9 cellular contexts compared by ENCODE assay signal in the genomic region with DNA sequence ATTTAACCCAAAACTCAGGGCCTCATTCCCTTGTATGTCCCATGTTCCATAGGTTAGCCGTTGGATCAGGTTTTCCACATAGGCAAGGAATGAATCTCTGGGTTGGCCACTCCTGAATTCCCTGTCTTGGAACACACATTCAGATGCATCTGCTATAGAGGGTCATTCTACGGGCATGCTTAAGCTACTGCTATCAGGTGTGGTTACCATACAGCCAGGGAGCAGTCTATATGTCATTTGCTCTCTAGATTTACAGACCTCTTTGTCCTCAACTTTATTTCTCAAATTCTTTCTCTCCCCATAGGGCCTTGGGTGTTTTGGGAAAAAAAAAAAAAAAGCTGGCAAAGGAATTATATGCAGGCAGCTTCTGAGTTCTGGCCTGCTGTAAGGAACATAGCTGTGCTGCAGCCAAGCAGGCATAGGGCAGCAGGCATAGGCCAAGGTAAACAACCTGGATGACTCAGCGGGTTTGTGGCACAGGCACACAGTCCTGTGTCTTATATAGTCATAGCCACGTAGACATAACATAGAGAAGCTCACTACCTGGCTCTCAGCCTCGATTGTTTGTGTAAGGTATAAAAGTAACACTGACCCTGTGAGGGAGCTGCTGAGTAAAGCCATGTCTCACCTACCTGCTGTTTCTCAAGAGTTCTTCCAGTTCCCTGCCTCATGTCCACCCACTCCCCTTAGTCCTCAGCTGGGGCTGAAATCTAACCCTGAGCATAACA.
DNase-seq lines count a peak whose midpoint lies in the region; ATAC-seq, FAIRE-seq and TF ChIP-seq lines count a peak whose summit lies in the region.
"Had no signal": no experiment of that assay in that cellular context is flagged by ENCODE, and none has a peak within 500 bp of the region (broad histone marks: within the 10 kb centered on the region; RNA-seq: fewer than 3 reads in every experiment).

No MANE protein-coding gene starts in this region.

- DNase-seq in Daoy (ENCODE audit: low read depth) (peak; percentile 68), PC-3 (peak; percentile 89), endothelial cell of umbilical vein (ENCODE audit: low read depth, low spot score) (peak; percentile 21), mucosa of gallbladder (ENCODE audit: low spot score) (peak; percentile 69), A673 (ENCODE audit: low spot score) (no peak), AG20443 (ENCODE audit: low spot score) (no peak)
- no peak for DNase-seq in NK-92 treated with Interleukin-12 subunit alpha and Interleukin-12 subunit beta, amount 100 ng/mL, for 24 hours (lab: John Stamatoyannopoulos, UW)
- DNase-seq: activated CD4-positive, alpha-beta T cell treated with anti-CD3 and anti-CD28 coated beads, Interleukin-2, amount 50 U/mL, for 4 hours had no signal

- ATAC-seq in PC-3 (peak; percentile 86), HG03457 (IDR thresholded peaks at IDR 0.05; ENCODE audit: unreplicated experiment) (no peak)

- H3K4me2 ChIP-seq in PC-3 (ENCODE audit: low read length) (no peak overlapping the region), endothelial cell of umbilical vein (ENCODE audit: insufficient read depth, low read length) (no peak overlapping the region)

- H3K27me3 ChIP-seq in PC-3 (ENCODE audit: low read length) = no peaks in the 10 kb centered on the region
- no peaks in the 10 kb centered on the region for H3K27me3 ChIP-seq in endothelial cell of umbilical vein (ENCODE audit: control insufficient read depth in 2 of 2, insufficient read depth in 2 of 2, low read length in 2 of 2)
- no peaks in the 10 kb centered on the region for H3K27me3 ChIP-seq in A673 (replicated peaks; ENCODE audit: insufficient read depth, low read depth, low read length, poor library complexity)

- no peak for TF ChIP-seq POLR2A in endothelial cell of umbilical vein (IDR thresholded peaks at IDR 0.05; ENCODE audit: low read depth, low read length)

- BruUV-seq in PC-3 (replicated peaks; lab: Mats Ljungman, UMichigan) (no TSS peak), endothelial cell of umbilical vein (replicated peaks; lab: Mats Ljungman, UMichigan) (no TSS peak), A673 (replicated peaks; lab: Mats Ljungman, UMichigan) (no TSS peak)

- H3K79me2 ChIP-seq in PC-3 (ENCODE audit: low read length) (no peaks in the 10 kb centered on the region), endothelial cell of umbilical vein (ENCODE audit: control insufficient read depth, insufficient read depth, low read length) (no peaks in the 10 kb centered on the region)

- H3K9me1 ChIP-seq in endothelial cell of umbilical vein (replicated peaks; ENCODE audit: control insufficient read depth, extremely low read depth, insufficient read depth, low read length) = no peaks in the 10 kb centered on the region

- no peak overlapping the region for H3K4me3 ChIP-seq in PC-3 (ENCODE audit: low read length)
- no peak overlapping the region for H3K4me3 ChIP-seq in endothelial cell of umbilical vein (replicated peaks in 1 of 3; ENCODE audit: insufficient read depth in 1 of 3, low read depth in 1 of 3, low read length in 3 of 3)
- no peak overlapping the region for H3K4me3 ChIP-seq in A673 (ENCODE audit: low read depth, low read length, poor library complexity, severe bottlenecking)

- no peak for FAIRE-seq in endothelial cell of umbilical vein (lab: Jason Lieb, UNC)

- TF ChIP-seq CTCF in PC-3 (conservative IDR thresholded peaks at IDR 0.05; ENCODE audit: low read depth, low read length) = no peak
- no peak for TF ChIP-seq CTCF in endothelial cell of umbilical vein (IDR thresholded peaks at IDR 0.05; ENCODE audit: extremely low read depth in 1 of 2, insufficient read depth in 1 of 2, low read depth in 1 of 2, low read length in 2 of 2)
- TF ChIP-seq CTCF in A673 (conservative IDR thresholded peaks at IDR 0.05; ENCODE audit: low read depth, low read length) = no peak

- H3F3A ChIP-seq in PC-3 (ENCODE audit: low read length, unreplicated experiment) = no peaks in the 10 kb centered on the region

- H3K4me1 ChIP-seq in PC-3 (ENCODE audit: insufficient read depth, low read length) = peaks cover 12% of the 10 kb centered on the region
- no peaks in the 10 kb centered on the region for H3K4me1 ChIP-seq in endothelial cell of umbilical vein (ENCODE audit: control insufficient read depth, extremely low read depth, insufficient read depth, low read length)
- no peaks in the 10 kb centered on the region for H3K4me1 ChIP-seq in A673 (ENCODE audit: insufficient read depth, low read length, poor library complexity, severe bottlenecking)

- POLR2A ChIA-PET in PC-3 (lab: Charles Lee; ENCODE audit: unreplicated experiment) = no interaction called here
- POLR2A ChIA-PET in endothelial cell of umbilical vein (lab: Charles Lee) = no interaction called here
- POLR2A ChIA-PET in A673 (lab: Charles Lee; ENCODE audit: low non-redundant PET) = no interaction called here

- CTCF ChIA-PET in PC-3 (lab: Charles Lee) = interaction anchor here (0.5 kb wide), 1 partner anchor 451 kb away, joined by 3 read pairs; no protein-coding TSS in a partner anchor
- CTCF ChIA-PET in endothelial cell of umbilical vein (lab: Charles Lee) = interaction anchor here (1.0 to 1.2 kb wide), 2 partner anchors 36 kb away, joined by 3 to 4 read pairs; no protein-coding TSS in a partner anchor
- CTCF ChIA-PET in A673 (lab: Charles Lee) = no interaction called here

- H3K9me3 ChIP-seq in PC-3 (ENCODE audit: low read length) (no peaks in the 10 kb centered on the region), endothelial cell of umbilical vein (replicated peaks; ENCODE audit: control insufficient read depth, insufficient read depth, low read length) (no peaks in the 10 kb centered on the region), A673 (ENCODE audit: low read depth, low read length, poor library complexity, severe bottlenecking) (no peaks in the 10 kb centered on the region)

- H3K27ac ChIP-seq in PC-3 (ENCODE audit: low read length) = no peak overlapping the region; the same call in 1 of the 2 replicates
- no peak overlapping the region for H3K27ac ChIP-seq in endothelial cell of umbilical vein (ENCODE audit: insufficient read depth, low read depth, low read length)
- no peak overlapping the region for H3K27ac ChIP-seq in A673 (ENCODE audit: low read depth, low read length, poor library complexity, severe bottlenecking)

- H3K9ac ChIP-seq in PC-3 (ENCODE audit: low read length) = no peak overlapping the region
- H3K9ac ChIP-seq in endothelial cell of umbilical vein (replicated peaks; ENCODE audit: extremely low read depth, insufficient read depth, low read length) = no peak overlapping the region

- H2AFZ ChIP-seq in PC-3 (ENCODE audit: low read length) = no peak overlapping the region
- no peak overlapping the region for H2AFZ ChIP-seq in endothelial cell of umbilical vein (ENCODE audit: low read depth, low read length)

- H3K36me3 ChIP-seq in PC-3 (ENCODE audit: low read depth, low read length) (no peaks in the 10 kb centered on the region), endothelial cell of umbilical vein (ENCODE audit: control insufficient read depth in 2 of 2, extremely low read depth in 1 of 2, insufficient read depth in 2 of 2, low read length in 2 of 2) (no peaks in the 10 kb centered on the region), A673 (ENCODE audit: insufficient read depth, low read length, poor library complexity, severe bottlenecking) (no peaks in the 10 kb centered on the region)

- H4K20me1 ChIP-seq in PC-3 (ENCODE audit: low read length) (no peaks in the 10 kb centered on the region), endothelial cell of umbilical vein (replicated peaks; ENCODE audit: control insufficient read depth, extremely low read depth, insufficient read depth, low read length) (no peaks in the 10 kb centered on the region)

- intact Hi-C loops in PC-3 (cut with micrococcal nuclease) (no loop called here), endothelial cell of umbilical vein (cut with micrococcal nuclease) (no loop called here), A673 (cut with micrococcal nuclease; ENCODE audit: unreplicated experiment) (no loop called here)

- dilution Hi-C loops in endothelial cell of umbilical vein (cut with MboI; ENCODE audit: extremely low pct_ligation_motif_present, low sequenced_read_pairs) = no loop called here

- H3K9me2 ChIP-seq in PC-3 (replicated peaks; ENCODE audit: low read length) = no peaks in the 10 kb centered on the region

TF ChIP-seq in endothelial cell of umbilical vein, 7 proteins besides CTCF, POLR2A, EP300 and RAD21:
- no peak for TF ChIP-seq GATA2 (IDR thresholded peaks at IDR 0.05; ENCODE audit: insufficient read depth, insufficient read length, low read depth, low read length)
- no peak for TF ChIP-seq EZH2 (IDR thresholded peaks at IDR 0.05; ENCODE audit: borderline replicate concordance, low read depth, low read length, severe bottlenecking)
- TF ChIP-seq FOS (IDR thresholded peaks at IDR 0.05; ENCODE audit: borderline replicate concordance, insufficient read depth, low read length) = no peak
- no peak for TF ChIP-seq POLR2AphosphoS5 (IDR thresholded peaks at IDR 0.05; ENCODE audit: insufficient read depth, low read depth, low read length)
- TF ChIP-seq MYC (IDR thresholded peaks at IDR 0.05; ENCODE audit: low read depth, low read length) = no peak
- TF ChIP-seq, protein P1, sequence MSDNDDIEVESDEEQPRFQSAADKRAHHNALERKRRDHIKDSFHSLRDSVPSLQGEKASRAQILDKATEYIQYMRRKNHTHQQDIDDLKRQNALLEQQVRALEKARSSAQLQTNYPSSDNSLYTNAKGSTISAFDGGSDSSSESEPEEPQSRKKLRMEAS (IDR thresholded peaks at IDR 0.05; ENCODE audit: insufficient read depth, insufficient read length) = no peak
- TF ChIP-seq JUN (IDR thresholded peaks at IDR 0.05; ENCODE audit: borderline replicate concordance, insufficient read depth, insufficient read length, low read depth) = no peak

Comparison
In these comparisons a context has a peak if more than half of its experiments do, and no peak if none do; other contexts are left out.
1. DNase-seq: peak in Daoy (single experiment), PC-3 (single experiment), endothelial cell of umbilical vein (single experiment) and mucosa of gallbladder (single experiment); none in NK-92 treated with Interleukin-12 subunit alpha and Interleukin-12 subunit beta, amount 100 ng/mL, for 24 hours (single experiment), A673 (single experiment) and AG20443 (single experiment).